In the genomic region with DNA sequence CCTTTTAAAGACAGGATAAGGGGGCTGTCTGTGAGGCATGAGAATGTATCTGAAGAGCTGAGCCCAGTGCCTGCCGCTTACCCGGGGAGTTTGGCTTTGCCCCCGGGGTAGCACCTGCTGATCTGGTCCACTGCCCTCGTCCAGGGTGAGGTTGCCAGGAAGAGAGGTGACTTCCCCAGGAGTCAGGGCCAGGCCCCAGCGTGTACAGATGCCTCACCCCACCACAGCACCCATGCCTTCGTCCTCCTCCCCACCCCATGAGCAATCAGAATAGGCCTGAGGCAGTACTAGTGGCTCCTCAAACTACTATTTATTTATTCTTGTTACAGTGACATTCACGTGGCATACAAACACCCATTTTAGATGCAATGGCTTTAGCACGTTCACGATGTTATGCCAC, we compare ENCODE assay signal across 28 cellular contexts. TPM values are rescaled to one million over a fixed set of nuclear protein-coding genes. Genes with fewer than 3 reads are reported as not detected.
DNase-seq lines count a peak whose midpoint lies in the region; ATAC-seq, FAIRE-seq and TF ChIP-seq lines count a peak whose summit lies in the region.
"Had no signal": no experiment of that assay in that cellular context is flagged by ENCODE, and none has a peak within 500 bp of the region (broad histone marks: within the 10 kb centered on the region; RNA-seq: fewer than 3 reads in every experiment).

No MANE protein-coding gene starts in this region.

- H3K4me1 ChIP-seq in K562 (replicated peaks in 1 of 2; ENCODE audit: control insufficient read depth in 2 of 2, insufficient read depth in 2 of 2, low read length in 2 of 2) = peaks cover 3 to 22% of the 10 kb centered on the region in 2 experiments; a peak in 2 of 5 replicates

- peaks cover 87 to 95% of the 10 kb centered on the region in 2 experiments for H3K27me3 ChIP-seq in K562 (ENCODE audit: control insufficient read depth in 2 of 2, insufficient read depth in 2 of 2, low read length in 2 of 2)
- H3K27me3 ChIP-seq: BLaER1 treated with 17β-estradiol and CSF1 and Interleukin-3, amounts not matched to agents 10 nM and 100 nM had no signal

- H3K4me1 Mint-ChIP-seq in activated CD4-positive, alpha-beta memory T cell treated with anti-CD3 and anti-CD28 coated beads for 36 hours (ENCODE audit: low read depth) = no peaks in the 10 kb centered on the region

- POLR2A ChIA-PET in K562 (lab: Yijun Ruan, JAX) = interaction anchor here (0.8 to 99.3 kb wide), 3 partner anchors 12 to 234 kb away, joined by 3 to 3336 read pairs (median 3336); a partner anchor contains a TSS
- POLR2A ChIA-PET in activated CD4-positive, alpha-beta memory T cell treated with anti-CD3 and anti-CD28 coated beads for 36 hours (lab: Charles Lee) = no interaction called here

- peak; percentile 7 for DNase-seq in DMS79 (lab: John Stamatoyannopoulos, UW)
- DNase-seq in DMS79 treated with DMSO at 0.1 percent for 48 hours (lab: John Stamatoyannopoulos, UW) = no peak
- peak in 2 of 4 experiments; percentile 63 to 64 for DNase-seq in K562 (ENCODE audit: extremely low read depth in 1 of 4, low spot score in 3 of 4)
- peak; percentile 49 for DNase-seq in renal cortical epithelial cell (ENCODE audit: low read depth)
- DNase-seq in ecto neural progenitor cell (ENCODE audit: low spot score) = no peak
- no peak for DNase-seq in activated CD4-positive, alpha-beta memory T cell treated with anti-CD3 and anti-CD28 coated beads for 36 hours
- no peak for DNase-seq in glomerular visceral epithelial cell (ENCODE audit: extremely low spot score)
- DNase-seq: ACHN; CD4-positive, alpha-beta memory T cell; GM23248; H9; HFFc6; NCI-H1092; NCI-H146; NCI-H2029 treated with DMSO at 0.1 percent for 48 hours; NCI-H2171; NCI-H345; NCI-H524; NCI-H774; SHP77 treated with DMSO at 0.1 percent for 48 hours had no signal

- H3K9me3 Mint-ChIP-seq in activated CD4-positive, alpha-beta memory T cell treated with anti-CD3 and anti-CD28 coated beads for 36 hours = no peaks in the 10 kb centered on the region
- H3K9me3 Mint-ChIP-seq: CD4-positive, alpha-beta memory T cell; H9; HFFc6 had no signal

- intact Hi-C loops in K562 (cut with micrococcal nuclease) = no loop called here
- intact Hi-C loops in activated CD4-positive, alpha-beta memory T cell treated with anti-CD3 and anti-CD28 coated beads for 36 hours (cut with micrococcal nuclease) = no loop called here

- TF ChIP-seq RAD21 in K562 (CRISPR knock-in tag; conservative IDR thresholded peaks at IDR 0.05 in 1 of 2, IDR thresholded peaks at IDR 0.05 in 1 of 2) = no peak

- H3K27ac Mint-ChIP-seq in activated CD4-positive, alpha-beta memory T cell treated with anti-CD3 and anti-CD28 coated beads for 36 hours = no peak overlapping the region
- H3K27ac Mint-ChIP-seq: CD4-positive, alpha-beta memory T cell; H9; HFFc6 had no signal

- in situ Hi-C loops in K562 (cut with MboI) = no loop called here

- CTCF ChIA-PET in K562 (lab: Yijun Ruan, JAX; ENCODE audit: low intra/inter-chr PET ratio) = no interaction called here
- CTCF ChIA-PET in activated CD4-positive, alpha-beta memory T cell treated with anti-CD3 and anti-CD28 coated beads for 36 hours (lab: Charles Lee) = no interaction called here

- H3K9me3 ChIP-seq in K562 (replicated peaks; ENCODE audit: control insufficient read depth, insufficient read depth, low read depth, low read length) = no peaks in the 10 kb centered on the region
- H3K9me3 ChIP-seq: BLaER1 treated with 17β-estradiol and CSF1 and Interleukin-3, amounts not matched to agents 10 nM and 100 nM had no signal

- no peak overlapping the region for H2AFZ ChIP-seq in K562 (ENCODE audit: low read depth, low read length)
- H2AFZ ChIP-seq: GM23248 had no signal

- TF ChIP-seq CTCF in K562 (IDR thresholded peaks at IDR 0.05 in 2 of 3, conservative IDR thresholded peaks at IDR 0.05 in 1 of 3; ENCODE audit: insufficient read depth in 2 of 3, low read depth in 1 of 3, low read length in 3 of 3) = no peak

- no peak overlapping the region for H3K27ac ChIP-seq in K562 (ENCODE audit: extremely low read depth, low read depth, low read length)
- H3K27ac ChIP-seq: 22Rv1; BLaER1 treated with 17β-estradiol and CSF1 and Interleukin-3, amounts not matched to agents 10 nM and 100 nM; GM23248; SK-N-MC had no signal

- 1% methylated on average over 9 of the region's 9 CpGs for WGBS in K562 (ENCODE audit: insufficient coverage, low coverage, missing lambda C conversion rate)

- no peak overlapping the region for H3K4me3 Mint-ChIP-seq in activated CD4-positive, alpha-beta memory T cell treated with anti-CD3 and anti-CD28 coated beads for 36 hours
- H3K4me3 Mint-ChIP-seq: CD4-positive, alpha-beta memory T cell; H9; HFFc6 had no signal

- no peak overlapping the region for H3K4me3 ChIP-seq in K562
- H3K4me3 ChIP-seq: BLaER1 treated with 17β-estradiol and CSF1 and Interleukin-3, amounts not matched to agents 10 nM and 100 nM; GM23248; SK-N-MC had no signal

- BruUV-seq in K562 (replicated peaks; lab: Mats Ljungman, UMichigan) = no TSS peak

- H3K79me2 ChIP-seq in K562 (ENCODE audit: control insufficient read depth, insufficient read depth, low read length) = no peaks in the 10 kb centered on the region

- no peak for TF ChIP-seq EP300 in K562 (IDR thresholded peaks at IDR 0.05; ENCODE audit: low read length)

- H3K9ac ChIP-seq in K562 (ENCODE audit: insufficient read depth in 1 of 2, low read depth in 2 of 2, low read length in 2 of 2) = peak overlapping the region in 1 of 2 experiments; percentile 4; a peak in 1 of 4 replicates
- H3K9ac ChIP-seq: BLaER1 treated with 17β-estradiol and CSF1 and Interleukin-3, amounts not matched to agents 10 nM and 100 nM; GM23248 had no signal

- peaks cover 49% of the 10 kb centered on the region for H4K20me1 ChIP-seq in K562 (replicated peaks; ENCODE audit: control insufficient read depth, insufficient read depth, low read length)
- H4K20me1 ChIP-seq: BLaER1 treated with 17β-estradiol and CSF1 and Interleukin-3, amounts not matched to agents 10 nM and 100 nM had no signal

- no peak for TF ChIP-seq POLR2A in K562 (conservative IDR thresholded peaks at IDR 0.05)

- FAIRE-seq in K562 (lab: Jason Lieb, UNC) = no peak
- FAIRE-seq: G401.6, GM12892 had no signal

- no peaks in the 10 kb centered on the region for H3K36me3 ChIP-seq in K562 (ENCODE audit: control insufficient read depth, insufficient read depth, low read length)
- H3K36me3 ChIP-seq: BLaER1 treated with 17β-estradiol and CSF1 and Interleukin-3, amounts not matched to agents 10 nM and 100 nM had no signal

- no peaks in the 10 kb centered on the region for H3K27me3 Mint-ChIP-seq in activated CD4-positive, alpha-beta memory T cell treated with anti-CD3 and anti-CD28 coated beads for 36 hours
- H3K27me3 Mint-ChIP-seq: CD4-positive, alpha-beta memory T cell had no signal

- peaks cover 8% of the 10 kb centered on the region for H3K9me1 ChIP-seq in K562 (ENCODE audit: control insufficient read depth, insufficient read depth, low read length)

- H3K36me3 Mint-ChIP-seq in activated CD4-positive, alpha-beta memory T cell treated with anti-CD3 and anti-CD28 coated beads for 36 hours = no peaks in the 10 kb centered on the region
- H3K36me3 Mint-ChIP-seq: CD4-positive, alpha-beta memory T cell had no signal

- ATAC-seq in K562 (no peak), esophagus mucosa (peak; percentile 94)

- no peak overlapping the region for H3K4me2 ChIP-seq in K562 (ENCODE audit: insufficient read depth, low read length)
- H3K4me2 ChIP-seq: BLaER1 treated with 17β-estradiol and CSF1 and Interleukin-3, amounts not matched to agents 10 nM and 100 nM had no signal

RNA-seq across cellular contexts. Expression of a gene that starts 15.7 kb away (rescaled TPM):
- 2.2 and 5.3 TPM in 2 replicates for total RNA-seq in K562 (2011; cell fraction: chromatin; rRNA removed; ENCODE audit: low replicate concordance)
- 2.8 and 4.3 TPM in 2 replicates for total RNA-seq in K562 (2011; cell fraction: nucleolus; rRNA removed)
- 4.3 and 5.2 TPM in 2 replicates for total RNA-seq in K562 (2011; cell fraction: nucleoplasm; rRNA removed)
- total RNA-seq in K562 (2014; rRNA removed) = 0.86 and 1.1 TPM in 2 replicates
- total RNA-seq in K562 (2014; rRNA removed; fragmentation: Illumina TruSeq; extraction: Trizol) = 1.3 and 1.5 TPM in 2 replicates
- 0.68 and 0.76 TPM in 2 replicates for total RNA-seq in K562 (2015; rRNA removed; fragmentation: Illumina TruSeq; extraction: Trizol)
- total RNA-seq in K562 (2021) = 1.7 and 2.0 TPM in 2 replicates
- 5.9 and 9.1 TPM in 2 replicates for polyA plus RNA-seq in K562 (2011; rRNA removed)
- polyA plus RNA-seq in K562 (2011; cell fraction: cytosol; rRNA removed) = 4.5 and 4.9 TPM in 2 replicates
- 3.3 and 4.2 TPM in 2 replicates for polyA plus RNA-seq in K562 (2011; cell fraction: nucleus; rRNA removed)
- 2.7 and 2.8 TPM in 2 replicates for polyA plus RNA-seq in K562 (2012)
- polyA plus RNA-seq in K562 (2014; fragmentation: Illumina TruSeq; extraction: Trizol) = 2.3 and 2.6 TPM in 2 replicates
- under 1 TPM; 0.34 to 0.77 TPM for polyA plus RNA-seq in K562 (2014; fragmentation: Nextera tagmentation; extraction: Ambion mirVana)
- polyA plus RNA-seq in K562 (2014; rRNA removed) = 1.6 TPM in 2 replicates
- 6.6 and 8.9 TPM in 2 replicates for polyA minus RNA-seq in K562 (2011; rRNA and poly(A)+ RNA removed)
- 1.5 and 4.4 TPM in 2 replicates for polyA minus RNA-seq in K562 (2011; cell fraction: cytosol; rRNA and poly(A)+ RNA removed)
- polyA minus RNA-seq in K562 (2011; cell fraction: nucleus; rRNA and poly(A)+ RNA removed) = 1.1 and 1.9 TPM in 2 replicates
- 63.3 TPM for total RNA-seq in esophagus mucosa
- total RNA-seq in renal cortical epithelial cell = 322 and 450 TPM in 2 replicates
- 1 to 10 TPM in 1 of 2 experiments, under 1 TPM in 1; 0.85 to 1.4 TPM for total RNA-seq in activated CD4-positive, alpha-beta memory T cell treated with anti-CD3 and anti-CD28 coated beads for 36 hours
- total RNA-seq: GM23248, LHCN-M2, OCI-LY7 had no signal
- polyA plus RNA-seq: CD4-positive, alpha-beta memory T cell had no signal

RNA-seq across cellular contexts. Expression of a gene that starts 44.8 kb away (rescaled TPM):
- total RNA-seq in K562 (2011; cell fraction: chromatin; rRNA removed; ENCODE audit: low replicate concordance) = 1,024 and 1,416 TPM in 2 replicates
- 573 and 642 TPM in 2 replicates for total RNA-seq in K562 (2011; cell fraction: nucleolus; rRNA removed)
- 885 and 1,103 TPM in 2 replicates for total RNA-seq in K562 (2011; cell fraction: nucleoplasm; rRNA removed)
- total RNA-seq in K562 (2014; rRNA removed) (62.4 and 102 TPM in 2 replicates), K562 (2014; rRNA removed; fragmentation: Illumina TruSeq; extraction: Trizol) (123 and 134 TPM in 2 replicates), K562 (2015; rRNA removed; fragmentation: Illumina TruSeq; extraction: Trizol) (133 and 136 TPM in 2 replicates), K562 (2021) (332 and 336 TPM in 2 replicates), esophagus mucosa (40.5 TPM), renal cortical epithelial cell (11.5 and 40.6 TPM in 2 replicates)
- polyA plus RNA-seq in K562 (2011; rRNA removed) (56.9 and 113 TPM in 2 replicates), K562 (2014; fragmentation: Illumina TruSeq; extraction: Trizol) (207 and 246 TPM in 2 replicates), K562 (2014; fragmentation: Nextera tagmentation; extraction: Ambion mirVana) (10 to 100 TPM; 78.9 to 81.6 TPM), K562 (2014; rRNA removed) (97.1 and 106 TPM in 2 replicates)
- 104 and 108 TPM in 2 replicates for polyA plus RNA-seq in K562 (2011; cell fraction: cytosol; rRNA removed)
- 257 and 304 TPM in 2 replicates for polyA plus RNA-seq in K562 (2011; cell fraction: nucleus; rRNA removed)
- polyA plus RNA-seq in K562 (2012) = 133 and 153 TPM in 2 replicates
- 271 and 342 TPM in 2 replicates for polyA minus RNA-seq in K562 (2011; rRNA and poly(A)+ RNA removed)
- polyA minus RNA-seq in K562 (2011; cell fraction: cytosol; rRNA and poly(A)+ RNA removed) = 256 and 329 TPM in 2 replicates
- polyA minus RNA-seq in K562 (2011; cell fraction: nucleus; rRNA and poly(A)+ RNA removed) = 324 and 515 TPM in 2 replicates
- total RNA-seq in activated CD4-positive, alpha-beta memory T cell treated with anti-CD3 and anti-CD28 coated beads for 36 hours = 10 to 100 TPM; 45.5 to 49.9 TPM

Comparison
In these comparisons a context has a peak if more than half of its experiments do, and no peak if none do; other contexts are left out.
1. DNase-seq: peak in DMS79 (single experiment) and renal cortical epithelial cell (single experiment); none in DMS79 treated with DMSO at 0.1 percent for 48 hours (single experiment), ecto neural progenitor cell (single experiment), activated CD4-positive, alpha-beta memory T cell treated with anti-CD3 and anti-CD28 coated beads for 36 hours (single experiment) and glomerular visceral epithelial cell (single experiment).
2. RNA of a gene that starts 15.7 kb away (total RNA-seq): 322 to 450 TPM in renal cortical epithelial cell and 63.3 TPM in esophagus mucosa (single experiment); 0.85 to 1.4 TPM in activated CD4-positive, alpha-beta memory T cell treated with anti-CD3 and anti-CD28 coated beads for 36 hours and 0.68 to 5.3 TPM in K562; every median in the first group is over 10 times any median in the second.